Comparison of ENCODE assay signal across 20 cellular contexts in genomic region chr4:722851-723360, GRCh38. TPM values are rescaled to one million over a fixed set of nuclear protein-coding genes. Genes with fewer than 3 reads are reported as not detected.
"Had no signal": no experiment of that assay in that cellular context is flagged by ENCODE, and none has a peak within 500 bp of the region (broad histone marks: within the 10 kb centered on the region; RNA-seq: fewer than 3 reads in every experiment).

No MANE protein-coding gene starts in this region.

- FAIRE-seq: islet of Langerhans had no signal

- H3K9me3 ChIP-seq: breast epithelium, colonic mucosa, esophagus squamous epithelium, gastroesophageal sphincter, transverse colon, uterus had no signal

- H3K4me3 Mint-ChIP-seq: activated naive CD8-positive, alpha-beta T cell treated with anti-CD3 and anti-CD28 coated beads for 36 hours; memory B cell; neural crest cell; T-helper 1 cell treated with Interleukin-12 subunit alpha and Interleukin-12 subunit beta and Interleukin-4 antibody, amounts not matched to agents 30 μg/mL and 1 μg/mL, for 36 hours; WTC11 had no signal

- ATAC-seq: gastroesophageal sphincter, WTC11 had no signal

- H3K4me3 ChIP-seq: breast epithelium, colonic mucosa, esophagus squamous epithelium, gastroesophageal sphincter, skin epidermis, transverse colon, uterus had no signal

- DNase-seq: activated naive CD8-positive, alpha-beta T cell treated with anti-CD3 and anti-CD28 coated beads for 36 hours; activated T-cell treated with anti-CD3 and anti-CD28 coated beads, Interleukin-2, amount 50 U/mL, for 1 hour; amniotic stem cell; colonic mucosa; esophagus squamous epithelium; retina; stimulated activated CD4-positive, alpha-beta T cell treated with anti-CD3 and anti-CD28 coated beads, Interleukin-1b, Interleukin-23, amount 100 ng/mL, for 48 hours; T1000; transverse colon; uterus had no signal

- H3K27me3 ChIP-seq: breast epithelium, colonic mucosa, dorsolateral prefrontal cortex, esophagus squamous epithelium, gastroesophageal sphincter, transverse colon, uterus had no signal

- H3K27me3 Mint-ChIP-seq: activated naive CD8-positive, alpha-beta T cell treated with anti-CD3 and anti-CD28 coated beads for 36 hours; memory B cell had no signal

- H3K36me3 ChIP-seq: breast epithelium, colonic mucosa, transverse colon, uterus had no signal

- H3K27ac ChIP-seq: colonic mucosa, esophagus squamous epithelium, gastroesophageal sphincter, uterus had no signal

- H3K27ac Mint-ChIP-seq: activated naive CD8-positive, alpha-beta T cell treated with anti-CD3 and anti-CD28 coated beads for 36 hours; T-helper 1 cell treated with Interleukin-12 subunit alpha and Interleukin-12 subunit beta and Interleukin-4 antibody, amounts not matched to agents 30 μg/mL and 1 μg/mL, for 36 hours; WTC11 had no signal

- H3K9me3 Mint-ChIP-seq: activated naive CD8-positive, alpha-beta T cell treated with anti-CD3 and anti-CD28 coated beads for 36 hours; memory B cell; neural crest cell; T-helper 1 cell treated with Interleukin-12 subunit alpha and Interleukin-12 subunit beta and Interleukin-4 antibody, amounts not matched to agents 30 μg/mL and 1 μg/mL, for 36 hours; WTC11 had no signal

RNA-seq across cellular contexts. Expression of gene SLC49A3, which starts 34.0 kb away (rescaled TPM):
- total RNA-seq: myocyte had no signal
